Comparison of ENCODE assay signal across 18 cellular contexts in the genomic region with DNA sequence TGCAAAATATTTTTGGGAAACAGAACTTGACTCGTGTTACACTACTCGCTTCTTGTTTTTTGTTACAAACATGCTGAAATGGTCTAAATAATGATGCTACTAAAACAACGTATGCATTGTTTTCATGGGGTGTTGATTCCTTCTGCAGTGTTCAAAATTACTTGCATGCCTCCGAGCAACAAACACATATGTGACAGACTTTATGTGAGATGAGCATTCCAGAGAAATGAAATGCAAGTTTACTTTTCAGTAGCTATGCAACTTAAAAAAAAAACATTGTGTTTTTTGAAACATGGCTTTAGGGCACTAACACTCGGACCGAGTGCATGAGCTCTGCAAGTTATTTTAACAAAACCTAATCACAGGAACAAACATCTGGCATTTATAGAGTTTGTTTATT.
DNase-seq lines count a peak whose midpoint lies in the region; ATAC-seq and TF ChIP-seq lines count a peak whose summit lies in the region.
"Had no signal": no experiment of that assay in that cellular context is flagged by ENCODE, and none has a peak within 500 bp of the region (broad histone marks: within the 10 kb centered on the region; RNA-seq: fewer than 3 reads in every experiment).

No MANE protein-coding gene starts in this region.

- TF ChIP-seq POLR2A in breast epithelium (IDR thresholded peaks at IDR 0.05), result no peak

- TF ChIP-seq CTCF in HFF-Myc (IDR thresholded peaks at IDR 0.05; ENCODE audit: low read depth, low read length, missing control alignments) (no peak), breast epithelium (IDR thresholded peaks at IDR 0.05) (no peak), right atrium auricular region (IDR thresholded peaks at IDR 0.05) (no peak)

- H3K9me3 ChIP-seq in breast epithelium (no peaks in the 10 kb centered on the region), right atrium auricular region (no peaks in the 10 kb centered on the region)
- H3K9me3 ChIP-seq: BLaER1 treated with 17β-estradiol and CSF1 and Interleukin-3, amounts not matched to agents 10 nM and 100 nM; colonic mucosa; tibial artery had no signal

- H3K27ac ChIP-seq in breast epithelium (peak overlapping the region; percentile 31 to 84), right atrium auricular region (no peak overlapping the region)
- H3K27ac ChIP-seq: BLaER1 treated with 17β-estradiol and CSF1 and Interleukin-3, amounts not matched to agents 10 nM and 100 nM; colonic mucosa; parathyroid adenoma had no signal

- DNase-seq in HFF-Myc (ENCODE audit: extremely low read depth, low read depth) (peak; percentile 26), breast epithelium (ENCODE audit: low spot score in 2 of 2) (no peak), globus pallidus (ENCODE audit: low spot score) (peak; percentile 65), renal cortical epithelial cell (ENCODE audit: low read depth) (peak; percentile 72), right atrium auricular region (ENCODE audit: low spot score) (no peak), Right ventricle myocardium inferior (ENCODE audit: missing footprints) (no peak), anterior cingulate cortex (lab: John Stamatoyannopoulos, UW) (no peak)
- no peak for DNase-seq in activated effector memory CD4-positive, alpha-beta T cell treated with anti-CD3 and anti-CD28 coated beads, Interleukin-2, amount 50 U/mL, for 16 hours
- DNase-seq: activated CD4-positive, alpha-beta memory T cell treated with anti-CD3 and anti-CD28 coated beads, Interleukin-2, amount 10 ng/mL, durations not matched to agents 7 days and 5 days; activated T-cell treated with anti-CD3 and anti-CD28 coated beads, Interleukin-2, amount 50 U/mL, for 72 hours; colonic mucosa; DMS 273 treated with DMSO at 0.1 percent for 48 hours; MM.1S; NCI-H1930; NCI-H510A; tibial artery had no signal

- H3K4me1 ChIP-seq in breast epithelium (peaks cover 6 to 16% of the 10 kb centered on the region in 2 donors), right atrium auricular region (peaks cover 0 to 21% of the 10 kb centered on the region in 2 donors)
- H3K4me1 ChIP-seq: colonic mucosa had no signal

- H3K36me3 ChIP-seq in breast epithelium (no peaks in the 10 kb centered on the region), right atrium auricular region (no peaks in the 10 kb centered on the region)
- H3K36me3 ChIP-seq: colonic mucosa had no signal

- ATAC-seq in Right ventricle myocardium inferior, result no peak
- ATAC-seq: activated T-cell treated with anti-CD3 and anti-CD28 coated beads, Interleukin-2, amount 50 U/mL, for 72 hours had no signal

- H3K4me3 ChIP-seq in HFF-Myc (replicated peaks; ENCODE audit: low read depth, low read length) (no peak overlapping the region), breast epithelium (no peak overlapping the region), right atrium auricular region (no peak overlapping the region)
- H3K4me3 ChIP-seq: BLaER1 treated with 17β-estradiol and CSF1 and Interleukin-3, amounts not matched to agents 10 nM and 100 nM; colonic mucosa; tibial artery had no signal

- intact Hi-C loops in breast epithelium (cut with DNase I; ENCODE audit: low total_unique reads), result no loop called here
- intact Hi-C loops in Right ventricle myocardium inferior (cut with DNase I), result no loop called here

- H3K27me3 ChIP-seq in breast epithelium (no peaks in the 10 kb centered on the region), right atrium auricular region (no peaks in the 10 kb centered on the region)
- H3K27me3 ChIP-seq: BLaER1 treated with 17β-estradiol and CSF1 and Interleukin-3, amounts not matched to agents 10 nM and 100 nM; colonic mucosa; tibial artery had no signal

Comparison
In these comparisons a context has a peak if more than half of its experiments do, and no peak if none do; other contexts are left out.
1. DNase-seq: peak in HFF-Myc (single experiment), globus pallidus (single experiment) and renal cortical epithelial cell (single experiment); none in breast epithelium (0 of 2), right atrium auricular region (single experiment), Right ventricle myocardium inferior (single experiment), anterior cingulate cortex (0 of 58) and activated effector memory CD4-positive, alpha-beta T cell treated with anti-CD3 and anti-CD28 coated beads, Interleukin-2, amount 50 U/mL, for 16 hours (single experiment).
2. H3K27ac ChIP-seq: peak in breast epithelium (2 of 2); none in right atrium auricular region (0 of 2).